ENCODE assay signal across 9 cellular contexts in the genomic region with DNA sequence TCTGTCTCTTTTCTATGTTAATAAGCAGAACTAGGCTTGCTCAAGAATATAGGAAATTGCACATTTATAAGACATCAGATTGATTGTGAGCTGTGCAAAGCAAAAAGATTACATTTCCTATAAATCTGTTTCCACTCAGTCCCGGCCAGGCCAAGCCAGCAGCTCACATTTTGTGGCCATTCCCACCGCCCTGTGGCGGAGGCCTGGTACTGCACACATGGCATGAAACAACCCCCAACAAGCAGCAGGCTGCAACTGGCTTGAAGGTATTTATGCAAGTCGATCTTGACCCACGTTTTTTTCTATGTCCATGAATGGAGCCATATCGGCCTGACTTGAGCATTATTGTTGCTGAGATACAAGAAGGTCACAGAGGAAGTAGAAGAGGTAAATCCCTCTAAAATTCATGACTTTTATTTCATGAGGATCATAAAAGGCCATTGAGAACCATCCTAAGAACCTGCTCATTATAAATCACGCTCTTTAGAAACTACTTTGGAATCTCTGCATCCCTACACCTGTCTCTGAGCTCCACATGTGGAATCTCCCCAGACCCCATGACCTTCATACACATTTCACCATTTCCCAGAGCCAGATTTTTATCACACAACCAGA.
DNase-seq lines count a peak whose midpoint lies in the region; ATAC-seq, FAIRE-seq and TF ChIP-seq lines count a peak whose summit lies in the region.
"Had no signal": no experiment of that assay in that cellular context is flagged by ENCODE, and none has a peak within 500 bp of the region (broad histone marks: within the 10 kb centered on the region; RNA-seq: fewer than 3 reads in every experiment).

No MANE protein-coding gene starts in this region.

- H3K4me3 ChIP-seq in A549 (no peak overlapping the region), fibroblast of mammary gland (ENCODE audit: control insufficient read depth, low read depth, low read length) (no peak overlapping the region)

- no peaks in the 10 kb centered on the region for H3K4me1 ChIP-seq in A549

- no peak overlapping the region for H3K27ac ChIP-seq in A549
- H3K27ac ChIP-seq: neutrophil had no signal

- H3K27ac Mint-ChIP-seq in WTC11 = no peak overlapping the region
- H3K27ac Mint-ChIP-seq in natural killer cell treated with Interleukin-12 subunit alpha and Interleukin-12 subunit beta and Interleukin-15 and Interleukin-18, amount 100 ng/mL, for 72 hours = no peak overlapping the region

- peak; percentile 73 to 88 for TF ChIP-seq RAD21 in A549 (conservative IDR thresholded peaks at IDR 0.05 in 1 of 2, IDR thresholded peaks at IDR 0.05 in 1 of 2)
- TF ChIP-seq RAD21 in Ishikawa (IDR thresholded peaks at IDR 0.05; ENCODE audit: low read depth) = peak; percentile 71

- FAIRE-seq in A549 (lab: Jason Lieb, UNC) = peak; percentile 98

- H3K4me3 Mint-ChIP-seq in WTC11 = no peak overlapping the region
- no peak overlapping the region for H3K4me3 Mint-ChIP-seq in natural killer cell treated with Interleukin-12 subunit alpha and Interleukin-12 subunit beta and Interleukin-15 and Interleukin-18, amount 100 ng/mL, for 72 hours

- DNase-seq in A549 (ENCODE audit: low read depth in 1 of 2, low spot score in 1 of 2) (peak; percentile 62 to 75), WTC11 (ENCODE audit: low spot score) (peak; percentile 83), fibroblast of mammary gland (ENCODE audit: low read depth) (peak; percentile 78), ureter (ENCODE audit: low spot score) (peak; percentile 75)
- DNase-seq in natural killer cell treated with Interleukin-12 subunit alpha and Interleukin-12 subunit beta and Interleukin-15 and Interleukin-18, amount 100 ng/mL, for 72 hours (ENCODE audit: low spot score) = peak; percentile 62

- peaks cover 8% of the 10 kb centered on the region for H3K36me3 Mint-ChIP-seq in WTC11
- H3K36me3 Mint-ChIP-seq in natural killer cell treated with Interleukin-12 subunit alpha and Interleukin-12 subunit beta and Interleukin-15 and Interleukin-18, amount 100 ng/mL, for 72 hours = no peaks in the 10 kb centered on the region

- peaks cover 11% of the 10 kb centered on the region for H3K9me3 Mint-ChIP-seq in WTC11
- H3K9me3 Mint-ChIP-seq in natural killer cell treated with Interleukin-12 subunit alpha and Interleukin-12 subunit beta and Interleukin-15 and Interleukin-18, amount 100 ng/mL, for 72 hours = no peaks in the 10 kb centered on the region

- peaks cover 29% of the 10 kb centered on the region for H3K4me1 Mint-ChIP-seq in WTC11
- no peaks in the 10 kb centered on the region for H3K4me1 Mint-ChIP-seq in natural killer cell treated with Interleukin-12 subunit alpha and Interleukin-12 subunit beta and Interleukin-15 and Interleukin-18, amount 100 ng/mL, for 72 hours (ENCODE audit: low read depth in 2 of 2)

- CTCF ChIA-PET in A549 (lab: Yijun Ruan, JAX) = interaction anchor here (0.6 to 5.6 kb wide), 12 partner anchors 9 to 1576 kb away, joined by 3 to 38 read pairs (median 3); no protein-coding TSS in a partner anchor
- CTCF ChIA-PET in WTC11 (lab: Charles Lee) = interaction anchor here (0.6 to 2.6 kb wide), 14 partner anchors 8 to 871 kb away, joined by 3 to 31 read pairs (median 4); partner anchors contain the start of gene HS3ST3B1

- TF ChIP-seq CTCF in A549 (IDR thresholded peaks at IDR 0.05) = peak; percentile 68
- peak; percentile 70 for TF ChIP-seq CTCF in GM12873 (IDR thresholded peaks at IDR 0.05; ENCODE audit: insufficient read depth, low read depth, low read length, missing control alignments)
- peak; percentile 82 for TF ChIP-seq CTCF in WTC11 (IDR thresholded peaks at IDR 0.05)
- peak; percentile 98 for TF ChIP-seq CTCF in fibroblast of mammary gland (conservative IDR thresholded peaks at IDR 0.05; ENCODE audit: control insufficient read depth, insufficient read depth, low read depth, low read length)

- TF ChIP-seq EP300 in A549 (IDR thresholded peaks at IDR 0.05) (no peak), Ishikawa (IDR thresholded peaks at IDR 0.05; ENCODE audit: borderline replicate concordance) (no peak)

- H3K4me2 ChIP-seq in A549 = no peak overlapping the region

- TF ChIP-seq POLR2A in A549 (IDR thresholded peaks at IDR 0.05; ENCODE audit: low read length) = no peak

- no peaks in the 10 kb centered on the region for H3K9me3 ChIP-seq in A549
- H3K9me3 ChIP-seq: neutrophil had no signal

- ATAC-seq in A549 = peak; percentile 89 to 98
- ATAC-seq in WTC11 = peak; percentile 99
- ATAC-seq in natural killer cell treated with Interleukin-12 subunit alpha and Interleukin-12 subunit beta and Interleukin-15 and Interleukin-18, amount 100 ng/mL, for 72 hours = no peak
- ATAC-seq in GM21717 (IDR thresholded peaks at IDR 0.05; ENCODE audit: unreplicated experiment) = no peak

- peaks cover 5% of the 10 kb centered on the region for H3K27me3 Mint-ChIP-seq in WTC11 (ENCODE audit: low read depth)
- peaks cover 11 to 33% of the 10 kb centered on the region in 2 donors for H3K27me3 Mint-ChIP-seq in natural killer cell treated with Interleukin-12 subunit alpha and Interleukin-12 subunit beta and Interleukin-15 and Interleukin-18, amount 100 ng/mL, for 72 hours

- WGBS in A549 (ENCODE audit: missing lambda C conversion rate) = 9% methylated on average over 7 of the region's 7 CpGs

- POLR2A ChIA-PET in A549 (lab: Yijun Ruan, JAX) (no interaction called here), WTC11 (lab: Charles Lee) (interaction anchor here (0.5 kb wide), 1 partner anchor 1592 kb away, joined by 3 read pairs; no protein-coding TSS in a partner anchor)

TF ChIP-seq in A549, 52 proteins besides CTCF, POLR2A, EP300 and RAD21:
- TF ChIP-seq SMC3 (IDR thresholded peaks at IDR 0.05) (peak; percentile 64), USF2 (IDR thresholded peaks at IDR 0.05) (no peak)

TF ChIP-seq in Ishikawa, 13 proteins besides CTCF, POLR2A, EP300 and RAD21:
- TF ChIP-seq CREB1 (IDR thresholded peaks at IDR 0.05; ENCODE audit: low read depth) (no peak), TEAD4 (IDR thresholded peaks at IDR 0.05) (no peak)
- TF ChIP-seq, protein P1, sequence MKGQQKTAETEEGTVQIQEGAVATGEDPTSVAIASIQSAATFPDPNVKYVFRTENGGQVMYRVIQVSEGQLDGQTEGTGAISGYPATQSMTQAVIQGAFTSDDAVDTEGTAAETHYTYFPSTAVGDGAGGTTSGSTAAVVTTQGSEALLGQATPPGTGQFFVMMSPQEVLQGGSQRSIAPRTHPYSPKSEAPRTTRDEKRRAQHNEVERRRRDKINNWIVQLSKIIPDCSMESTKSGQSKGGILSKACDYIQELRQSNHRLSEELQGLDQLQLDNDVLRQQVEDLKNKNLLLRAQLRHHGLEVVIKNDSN (IDR thresholded peaks at IDR 0.05) = no peak

TF ChIP-seq in WTC11, 78 proteins besides CTCF, POLR2A, EP300 and RAD21:
- TF ChIP-seq ZNF263 (CRISPR knock-in tag; IDR thresholded peaks at IDR 0.05; ENCODE audit: low read depth) (no peak), TP53 (CRISPR knock-in tag; IDR thresholded peaks at IDR 0.05) (no peak), NFE2L1 (CRISPR knock-in tag; IDR thresholded peaks at IDR 0.05) (no peak), NFYB (CRISPR knock-in tag; conservative IDR thresholded peaks at IDR 0.05; ENCODE audit: low read depth) (no peak), ZNF138 (CRISPR knock-in tag; conservative IDR thresholded peaks at IDR 0.05) (no peak), JAZF1 (CRISPR knock-in tag; IDR thresholded peaks at IDR 0.05) (no peak), SOX15 (CRISPR knock-in tag; IDR thresholded peaks at IDR 0.05) (no peak), ZNF416 (CRISPR knock-in tag; IDR thresholded peaks at IDR 0.05) (no peak)
- TF ChIP-seq, protein P2, sequence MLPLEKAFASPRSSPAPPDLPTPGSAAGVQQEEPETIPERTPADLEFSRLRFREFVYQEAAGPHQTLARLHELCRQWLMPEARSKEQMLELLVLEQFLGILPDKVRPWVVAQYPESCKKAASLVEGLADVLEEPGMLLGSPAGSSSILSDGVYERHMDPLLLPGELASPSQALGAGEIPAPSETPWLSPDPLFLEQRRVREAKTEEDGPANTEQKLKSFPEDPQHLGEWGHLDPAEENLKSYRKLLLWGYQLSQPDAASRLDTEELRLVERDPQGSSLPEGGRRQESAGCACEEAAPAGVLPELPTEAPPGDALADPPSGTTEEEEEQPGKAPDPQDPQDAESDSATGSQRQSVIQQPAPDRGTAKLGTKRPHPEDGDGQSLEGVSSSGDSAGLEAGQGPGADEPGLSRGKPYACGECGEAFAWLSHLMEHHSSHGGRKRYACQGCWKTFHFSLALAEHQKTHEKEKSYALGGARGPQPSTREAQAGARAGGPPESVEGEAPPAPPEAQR (CRISPR knock-in tag; IDR thresholded peaks at IDR 0.05) = no peak

Comparison
In these comparisons a context has a peak if more than half of its experiments do, and no peak if none do; other contexts are left out.
1. ATAC-seq: peak in A549 (2 of 2) and WTC11 (single experiment); none in natural killer cell treated with Interleukin-12 subunit alpha and Interleukin-12 subunit beta and Interleukin-15 and Interleukin-18, amount 100 ng/mL, for 72 hours (0 of 2) and GM21717 (single experiment).
2. Of the 8 proteins assayed by ChIP-seq in both WTC11 and A549: peak only in WTC11: none; only in A549: none; in both: CTCF; in neither: 7.
3. Peak in every context shown above with its lines, with median percentiles within 50 percentile points of each other: DNase-seq and CTCF ChIP-seq.